1 cellular context compared by ENCODE assay signal in genomic region chr16:85441189-85441889, GRCh38.
TF ChIP-seq lines count a peak whose summit lies in the region.

No MANE protein-coding gene starts in this region.

TF ChIP-seq in HepG2, 621 proteins besides CTCF, POLR2A, EP300 and RAD21 (continued from another document and continues in another):
- TF ChIP-seq, protein P1, sequence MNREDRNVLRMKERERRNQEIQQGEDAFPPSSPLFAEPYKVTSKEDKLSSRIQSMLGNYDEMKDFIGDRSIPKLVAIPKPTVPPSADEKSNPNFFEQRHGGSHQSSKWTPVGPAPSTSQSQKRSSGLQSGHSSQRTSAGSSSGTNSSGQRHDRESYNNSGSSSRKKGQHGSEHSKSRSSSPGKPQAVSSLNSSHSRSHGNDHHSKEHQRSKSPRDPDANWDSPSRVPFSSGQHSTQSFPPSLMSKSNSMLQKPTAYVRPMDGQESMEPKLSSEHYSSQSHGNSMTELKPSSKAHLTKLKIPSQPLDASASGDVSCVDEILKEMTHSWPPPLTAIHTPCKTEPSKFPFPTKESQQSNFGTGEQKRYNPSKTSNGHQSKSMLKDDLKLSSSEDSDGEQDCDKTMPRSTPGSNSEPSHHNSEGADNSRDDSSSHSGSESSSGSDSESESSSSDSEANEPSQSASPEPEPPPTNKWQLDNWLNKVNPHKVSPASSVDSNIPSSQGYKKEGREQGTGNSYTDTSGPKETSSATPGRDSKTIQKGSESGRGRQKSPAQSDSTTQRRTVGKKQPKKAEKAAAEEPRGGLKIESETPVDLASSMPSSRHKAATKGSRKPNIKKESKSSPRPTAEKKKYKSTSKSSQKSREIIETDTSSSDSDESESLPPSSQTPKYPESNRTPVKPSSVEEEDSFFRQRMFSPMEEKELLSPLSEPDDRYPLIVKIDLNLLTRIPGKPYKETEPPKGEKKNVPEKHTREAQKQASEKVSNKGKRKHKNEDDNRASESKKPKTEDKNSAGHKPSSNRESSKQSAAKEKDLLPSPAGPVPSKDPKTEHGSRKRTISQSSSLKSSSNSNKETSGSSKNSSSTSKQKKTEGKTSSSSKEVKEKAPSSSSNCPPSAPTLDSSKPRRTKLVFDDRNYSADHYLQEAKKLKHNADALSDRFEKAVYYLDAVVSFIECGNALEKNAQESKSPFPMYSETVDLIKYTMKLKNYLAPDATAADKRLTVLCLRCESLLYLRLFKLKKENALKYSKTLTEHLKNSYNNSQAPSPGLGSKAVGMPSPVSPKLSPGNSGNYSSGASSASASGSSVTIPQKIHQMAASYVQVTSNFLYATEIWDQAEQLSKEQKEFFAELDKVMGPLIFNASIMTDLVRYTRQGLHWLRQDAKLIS (CRISPR knock-in tag; IDR thresholded peaks at IDR 0.05), result no peak
- TF ChIP-seq, protein P2, sequence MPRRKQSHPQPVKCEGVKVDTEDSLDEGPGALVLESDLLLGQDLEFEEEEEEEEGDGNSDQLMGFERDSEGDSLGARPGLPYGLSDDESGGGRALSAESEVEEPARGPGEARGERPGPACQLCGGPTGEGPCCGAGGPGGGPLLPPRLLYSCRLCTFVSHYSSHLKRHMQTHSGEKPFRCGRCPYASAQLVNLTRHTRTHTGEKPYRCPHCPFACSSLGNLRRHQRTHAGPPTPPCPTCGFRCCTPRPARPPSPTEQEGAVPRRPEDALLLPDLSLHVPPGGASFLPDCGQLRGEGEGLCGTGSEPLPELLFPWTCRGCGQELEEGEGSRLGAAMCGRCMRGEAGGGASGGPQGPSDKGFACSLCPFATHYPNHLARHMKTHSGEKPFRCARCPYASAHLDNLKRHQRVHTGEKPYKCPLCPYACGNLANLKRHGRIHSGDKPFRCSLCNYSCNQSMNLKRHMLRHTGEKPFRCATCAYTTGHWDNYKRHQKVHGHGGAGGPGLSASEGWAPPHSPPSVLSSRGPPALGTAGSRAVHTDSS (CRISPR knock-in tag; conservative IDR thresholded peaks at IDR 0.05), result no peak
- TF ChIP-seq ZNF512B (CRISPR knock-in tag; IDR thresholded peaks at IDR 0.05; ENCODE audit: borderline replicate concordance), result no peak
- no peak for TF ChIP-seq ZNF136 (CRISPR knock-in tag; IDR thresholded peaks at IDR 0.05; ENCODE audit: low read depth)
- TF ChIP-seq ZBTB20 (CRISPR knock-in tag; IDR thresholded peaks at IDR 0.05; ENCODE audit: borderline replicate concordance, low read depth), result no peak
- TF ChIP-seq, protein P3, sequence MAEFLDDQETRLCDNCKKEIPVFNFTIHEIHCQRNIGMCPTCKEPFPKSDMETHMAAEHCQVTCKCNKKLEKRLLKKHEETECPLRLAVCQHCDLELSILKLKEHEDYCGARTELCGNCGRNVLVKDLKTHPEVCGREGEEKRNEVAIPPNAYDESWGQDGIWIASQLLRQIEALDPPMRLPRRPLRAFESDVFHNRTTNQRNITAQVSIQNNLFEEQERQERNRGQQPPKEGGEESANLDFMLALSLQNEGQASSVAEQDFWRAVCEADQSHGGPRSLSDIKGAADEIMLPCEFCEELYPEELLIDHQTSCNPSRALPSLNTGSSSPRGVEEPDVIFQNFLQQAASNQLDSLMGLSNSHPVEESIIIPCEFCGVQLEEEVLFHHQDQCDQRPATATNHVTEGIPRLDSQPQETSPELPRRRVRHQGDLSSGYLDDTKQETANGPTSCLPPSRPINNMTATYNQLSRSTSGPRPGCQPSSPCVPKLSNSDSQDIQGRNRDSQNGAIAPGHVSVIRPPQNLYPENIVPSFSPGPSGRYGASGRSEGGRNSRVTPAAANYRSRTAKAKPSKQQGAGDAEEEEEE (CRISPR knock-in tag; IDR thresholded peaks at IDR 0.05; ENCODE audit: borderline replicate concordance), result no peak
- TF ChIP-seq CC2D1A (CRISPR knock-in tag; IDR thresholded peaks at IDR 0.05), result no peak
- TF ChIP-seq ZNF556 (CRISPR knock-in tag; IDR thresholded peaks at IDR 0.05; ENCODE audit: borderline replicate concordance), result no peak
- TF ChIP-seq ATF5 (CRISPR knock-in tag; IDR thresholded peaks at IDR 0.05; ENCODE audit: low read depth), result no peak
- TF ChIP-seq ZBTB33 (CRISPR knock-in tag; IDR thresholded peaks at IDR 0.05), result peak; percentile 38; the same call in 1 of the 2 replicates
- TF ChIP-seq ZNF709 (CRISPR knock-in tag; IDR thresholded peaks at IDR 0.05), result no peak
- TF ChIP-seq, protein P4, sequence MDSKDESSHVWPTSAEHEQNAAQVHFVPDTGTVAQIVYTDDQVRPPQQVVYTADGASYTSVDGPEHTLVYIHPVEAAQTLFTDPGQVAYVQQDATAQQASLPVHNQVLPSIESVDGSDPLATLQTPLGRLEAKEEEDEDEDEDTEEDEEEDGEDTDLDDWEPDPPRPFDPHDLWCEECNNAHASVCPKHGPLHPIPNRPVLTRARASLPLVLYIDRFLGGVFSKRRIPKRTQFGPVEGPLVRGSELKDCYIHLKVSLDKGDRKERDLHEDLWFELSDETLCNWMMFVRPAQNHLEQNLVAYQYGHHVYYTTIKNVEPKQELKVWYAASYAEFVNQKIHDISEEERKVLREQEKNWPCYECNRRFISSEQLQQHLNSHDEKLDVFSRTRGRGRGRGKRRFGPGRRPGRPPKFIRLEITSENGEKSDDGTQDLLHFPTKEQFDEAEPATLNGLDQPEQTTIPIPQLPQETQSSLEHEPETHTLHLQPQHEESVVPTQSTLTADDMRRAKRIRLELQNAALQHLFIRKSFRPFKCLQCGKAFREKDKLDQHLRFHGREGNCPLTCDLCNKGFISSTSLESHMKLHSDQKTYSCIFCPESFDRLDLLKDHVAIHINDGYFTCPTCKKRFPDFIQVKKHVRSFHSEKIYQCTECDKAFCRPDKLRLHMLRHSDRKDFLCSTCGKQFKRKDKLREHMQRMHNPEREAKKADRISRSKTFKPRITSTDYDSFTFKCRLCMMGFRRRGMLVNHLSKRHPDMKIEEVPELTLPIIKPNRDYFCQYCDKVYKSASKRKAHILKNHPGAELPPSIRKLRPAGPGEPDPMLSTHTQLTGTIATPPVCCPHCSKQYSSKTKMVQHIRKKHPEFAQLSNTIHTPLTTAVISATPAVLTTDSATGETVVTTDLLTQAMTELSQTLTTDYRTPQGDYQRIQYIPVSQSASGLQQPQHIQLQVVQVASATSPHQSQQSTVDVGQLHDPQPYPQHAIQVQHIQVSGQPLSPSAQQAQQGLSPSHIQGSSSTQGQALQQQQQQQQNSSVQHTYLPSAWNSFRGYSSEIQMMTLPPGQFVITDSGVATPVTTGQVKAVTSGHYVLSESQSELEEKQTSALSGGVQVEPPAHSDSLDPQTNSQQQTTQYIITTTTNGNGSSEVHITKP (CRISPR knock-in tag; IDR thresholded peaks at IDR 0.05; ENCODE audit: low read depth), result no peak
- TF ChIP-seq, protein P5, sequence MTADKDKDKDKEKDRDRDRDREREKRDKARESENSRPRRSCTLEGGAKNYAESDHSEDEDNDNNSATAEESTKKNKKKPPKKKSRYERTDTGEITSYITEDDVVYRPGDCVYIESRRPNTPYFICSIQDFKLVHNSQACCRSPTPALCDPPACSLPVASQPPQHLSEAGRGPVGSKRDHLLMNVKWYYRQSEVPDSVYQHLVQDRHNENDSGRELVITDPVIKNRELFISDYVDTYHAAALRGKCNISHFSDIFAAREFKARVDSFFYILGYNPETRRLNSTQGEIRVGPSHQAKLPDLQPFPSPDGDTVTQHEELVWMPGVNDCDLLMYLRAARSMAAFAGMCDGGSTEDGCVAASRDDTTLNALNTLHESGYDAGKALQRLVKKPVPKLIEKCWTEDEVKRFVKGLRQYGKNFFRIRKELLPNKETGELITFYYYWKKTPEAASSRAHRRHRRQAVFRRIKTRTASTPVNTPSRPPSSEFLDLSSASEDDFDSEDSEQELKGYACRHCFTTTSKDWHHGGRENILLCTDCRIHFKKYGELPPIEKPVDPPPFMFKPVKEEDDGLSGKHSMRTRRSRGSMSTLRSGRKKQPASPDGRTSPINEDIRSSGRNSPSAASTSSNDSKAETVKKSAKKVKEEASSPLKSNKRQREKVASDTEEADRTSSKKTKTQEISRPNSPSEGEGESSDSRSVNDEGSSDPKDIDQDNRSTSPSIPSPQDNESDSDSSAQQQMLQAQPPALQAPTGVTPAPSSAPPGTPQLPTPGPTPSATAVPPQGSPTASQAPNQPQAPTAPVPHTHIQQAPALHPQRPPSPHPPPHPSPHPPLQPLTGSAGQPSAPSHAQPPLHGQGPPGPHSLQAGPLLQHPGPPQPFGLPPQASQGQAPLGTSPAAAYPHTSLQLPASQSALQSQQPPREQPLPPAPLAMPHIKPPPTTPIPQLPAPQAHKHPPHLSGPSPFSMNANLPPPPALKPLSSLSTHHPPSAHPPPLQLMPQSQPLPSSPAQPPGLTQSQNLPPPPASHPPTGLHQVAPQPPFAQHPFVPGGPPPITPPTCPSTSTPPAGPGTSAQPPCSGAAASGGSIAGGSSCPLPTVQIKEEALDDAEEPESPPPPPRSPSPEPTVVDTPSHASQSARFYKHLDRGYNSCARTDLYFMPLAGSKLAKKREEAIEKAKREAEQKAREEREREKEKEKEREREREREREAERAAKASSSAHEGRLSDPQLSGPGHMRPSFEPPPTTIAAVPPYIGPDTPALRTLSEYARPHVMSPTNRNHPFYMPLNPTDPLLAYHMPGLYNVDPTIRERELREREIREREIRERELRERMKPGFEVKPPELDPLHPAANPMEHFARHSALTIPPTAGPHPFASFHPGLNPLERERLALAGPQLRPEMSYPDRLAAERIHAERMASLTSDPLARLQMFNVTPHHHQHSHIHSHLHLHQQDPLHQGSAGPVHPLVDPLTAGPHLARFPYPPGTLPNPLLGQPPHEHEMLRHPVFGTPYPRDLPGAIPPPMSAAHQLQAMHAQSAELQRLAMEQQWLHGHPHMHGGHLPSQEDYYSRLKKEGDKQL (CRISPR knock-in tag; IDR thresholded peaks at IDR 0.05; ENCODE audit: low read depth), result no peak
- no peak for TF ChIP-seq HNRNPUL1 (IDR thresholded peaks at IDR 0.05; ENCODE audit: low read depth, low read length)
- TF ChIP-seq GRHL1 (CRISPR knock-in tag; conservative IDR thresholded peaks at IDR 0.05), result no peak
- TF ChIP-seq NKX3-1 (CRISPR knock-in tag; IDR thresholded peaks at IDR 0.05), result no peak
- TF ChIP-seq PHF8 (CRISPR knock-in tag; IDR thresholded peaks at IDR 0.05), result no peak
- no peak for TF ChIP-seq ZNF274 (CRISPR knock-in tag; IDR thresholded peaks at IDR 0.05)
- TF ChIP-seq ZNF282 (IDR thresholded peaks at IDR 0.05; ENCODE audit: partially characterized antibody), result no peak
- TF ChIP-seq KAT2B (IDR thresholded peaks at IDR 0.05; ENCODE audit: borderline replicate concordance, low read depth, low read length), result no peak
- TF ChIP-seq XRCC5 (optimal IDR thresholded peaks at IDR 0.05; ENCODE audit: low read length), result peak; percentile 49
- no peak for TF ChIP-seq ZNF326 (CRISPR knock-in tag; IDR thresholded peaks at IDR 0.05; ENCODE audit: borderline replicate concordance)
- no peak for TF ChIP-seq ZNF335 (CRISPR knock-in tag; IDR thresholded peaks at IDR 0.05)
